ENCODE assay signal across 9 cellular contexts in the genomic region with DNA sequence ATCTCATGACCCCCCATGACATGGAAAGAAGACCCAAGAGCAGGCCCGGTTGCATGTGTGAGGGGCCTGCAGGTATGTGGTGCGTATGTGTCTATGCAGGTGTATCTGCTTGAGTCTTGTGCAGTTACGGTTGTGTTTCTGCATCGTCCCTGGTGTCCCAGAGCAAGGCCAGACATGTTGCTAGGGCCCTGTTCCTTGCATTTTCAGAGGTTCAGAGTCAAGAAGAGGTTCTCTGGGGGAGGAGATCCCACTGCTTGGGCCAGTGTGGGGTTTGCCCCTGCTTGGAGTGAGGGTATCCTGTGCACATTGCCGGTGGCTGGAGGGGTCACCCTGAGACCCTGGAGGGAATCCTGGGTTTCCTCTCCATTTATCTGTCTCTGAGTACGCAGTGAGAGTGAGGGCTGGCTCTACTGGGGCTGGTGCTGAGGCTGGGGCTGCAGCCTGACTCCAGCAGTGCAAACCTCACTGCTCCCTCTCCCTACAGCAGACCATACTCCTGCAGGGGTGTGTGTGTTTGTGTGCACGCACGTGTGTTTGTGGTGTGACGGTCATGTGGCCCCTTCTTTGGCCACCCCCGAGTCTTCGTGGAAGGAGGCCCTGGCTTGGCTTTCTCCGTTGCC. TPM values are rescaled to one million over a fixed set of nuclear protein-coding genes. Genes with fewer than 3 reads are reported as not detected.
A peak's percentile ranks its signal among the peaks of the same experiment; 100 is the strongest.
DNase-seq lines count a peak whose midpoint lies in the region; ATAC-seq and TF ChIP-seq lines count a peak whose summit lies in the region.
"Had no signal": no experiment of that assay in that cellular context is flagged by ENCODE, and none has a peak within 500 bp of the region (broad histone marks: within the 10 kb centered on the region; RNA-seq: fewer than 3 reads in every experiment).

No MANE protein-coding gene starts in this region.

- no peak for DNase-seq in neuronal stem cell (ENCODE audit: low spot score)
- DNase-seq in GM20000 (ENCODE audit: low spot score), result no peak
- no peak for DNase-seq in HT-29 (ENCODE audit: low spot score)
- DNase-seq in DMS153 treated with DMSO at 0.1 percent for 48 hours (lab: John Stamatoyannopoulos, UW; ENCODE audit: unreplicated experiment), result no peak
- DNase-seq: NCI-H510A treated with DMSO at 0.1 percent for 48 hours had no signal

- no peak overlapping the region for H3K23ac ChIP-seq in neuronal stem cell (ENCODE audit: low read depth, low read length, poor library complexity)

- peaks cover 38% of the 10 kb centered on the region for H3K79me1 ChIP-seq in neuronal stem cell (ENCODE audit: low read depth, low read length)

- no peaks in the 10 kb centered on the region for H3K9me3 ChIP-seq in BLaER1 treated with 17β-estradiol and CSF1 and Interleukin-3, amounts not matched to agents 10 nM and 100 nM (replicated peaks in 1 of 11)
- H3K9me3 ChIP-seq in OCI-LY3 (ENCODE audit: insufficient read depth, low read length), result no peaks in the 10 kb centered on the region
- no peaks in the 10 kb centered on the region for H3K9me3 ChIP-seq in endocrine pancreas (ENCODE audit: control insufficient read depth, low read length)
- no peaks in the 10 kb centered on the region for H3K9me3 ChIP-seq in neuronal stem cell (replicated peaks in 1 of 2; ENCODE audit: control insufficient read depth in 2 of 2, insufficient read depth in 1 of 2, low read depth in 1 of 2, low read length in 2 of 2)

- H4K8ac ChIP-seq in neuronal stem cell (ENCODE audit: low read depth, low read length), result no peak overlapping the region

- H3K27me3 ChIP-seq in BLaER1 treated with 17β-estradiol and CSF1 and Interleukin-3, amounts not matched to agents 10 nM and 100 nM, result no peaks in the 10 kb centered on the region
- H3K27me3 ChIP-seq in OCI-LY3 (ENCODE audit: low read depth, low read length), result no peaks in the 10 kb centered on the region
- no peaks in the 10 kb centered on the region for H3K27me3 ChIP-seq in endocrine pancreas (ENCODE audit: control insufficient read depth, insufficient read depth, low read length)
- no peaks in the 10 kb centered on the region for H3K27me3 ChIP-seq in neuronal stem cell (ENCODE audit: control insufficient read depth in 3 of 3, insufficient read depth in 3 of 3, low read depth in 1 of 3, low read length in 3 of 3)

- peak overlapping the region; percentile 3 for H3K14ac ChIP-seq in neuronal stem cell (ENCODE audit: low read length)

- H3K4me3 ChIP-seq in BLaER1 treated with 17β-estradiol and CSF1 and Interleukin-3, amounts not matched to agents 10 nM and 100 nM, result peak overlapping the region; percentile 78 to 100 (median 96)
- H3K4me3 ChIP-seq in OCI-LY3 (ENCODE audit: low read length) (no peak overlapping the region), endocrine pancreas (ENCODE audit: control insufficient read depth, insufficient read depth, low read length) (no peak overlapping the region), neuronal stem cell (ENCODE audit: low read length in 2 of 2) (peak overlapping the region in 1 of 2 donors; percentile 24)

- H4K20me1 ChIP-seq in BLaER1 treated with 17β-estradiol and CSF1 and Interleukin-3, amounts not matched to agents 10 nM and 100 nM, result peaks cover 71 to 89% (median 85%) of the 10 kb centered on the region in 11 experiments
- peaks cover 42% of the 10 kb centered on the region for H4K20me1 ChIP-seq in OCI-LY3 (ENCODE audit: insufficient read depth, low read length)

- WGBS in neuronal stem cell (ENCODE audit: extremely low coverage in 2 of 2, insufficient read length in 2 of 2, insufficient replicate concordance in 1 of 2), 2 donors, result no CpG with 5 or more reads among the region's 12 CpGs

- H2AK5ac ChIP-seq in neuronal stem cell (ENCODE audit: low read depth, low read length), result peak overlapping the region; percentile 85

- peak overlapping the region; percentile 90 for H3K4ac ChIP-seq in neuronal stem cell (ENCODE audit: low read length)

- H3K27ac ChIP-seq in BLaER1 treated with 17β-estradiol and CSF1 and Interleukin-3, amounts not matched to agents 10 nM and 100 nM, result peak overlapping the region in 8 of 11 experiments; percentile 11 to 99 (median 98); a peak in 14 of 22 replicates
- H3K27ac ChIP-seq in OCI-LY3 (ENCODE audit: low read length) (no peak overlapping the region), neuronal stem cell (replicated peaks; ENCODE audit: low read length) (peak overlapping the region; percentile 100)

- no peak overlapping the region for H2BK120ac ChIP-seq in neuronal stem cell (ENCODE audit: low read depth, low read length)

- peaks cover 89% of the 10 kb centered on the region for H3K79me2 ChIP-seq in OCI-LY3 (ENCODE audit: low read length)

- peak overlapping the region; percentile 98 for H3K18ac ChIP-seq in neuronal stem cell (ENCODE audit: low read length)

- H3K9ac ChIP-seq in BLaER1 treated with 17β-estradiol and CSF1 and Interleukin-3, amounts not matched to agents 10 nM and 100 nM, result peak overlapping the region; percentile 96 to 99 (median 98)
- H3K9ac ChIP-seq in OCI-LY3 (ENCODE audit: low read length) (no peak overlapping the region), endocrine pancreas (ENCODE audit: control insufficient read depth, insufficient read depth, low read length) (peak overlapping the region; percentile 61), neuronal stem cell (ENCODE audit: low read depth, low read length, poor library complexity) (peak overlapping the region; percentile 26)

- peak overlapping the region; percentile 94 for H4K91ac ChIP-seq in neuronal stem cell (ENCODE audit: low read depth, low read length, poor library complexity)

- peak overlapping the region; percentile 81 for H2BK15ac ChIP-seq in neuronal stem cell (ENCODE audit: low read length)

- no peak for ATAC-seq in HG03025 (IDR thresholded peaks at IDR 0.05; ENCODE audit: low FRiP score, unreplicated experiment)

- peak overlapping the region; percentile 95 for H2BK12ac ChIP-seq in neuronal stem cell (ENCODE audit: low read length)

- H3K4me1 ChIP-seq in BLaER1 treated with 17β-estradiol and CSF1 and Interleukin-3, amounts not matched to agents 10 nM and 100 nM, result peaks cover 65 to 70% (median 69%) of the 10 kb centered on the region in 10 experiments
- peaks cover 67% of the 10 kb centered on the region for H3K4me1 ChIP-seq in OCI-LY3 (ENCODE audit: low read length)
- H3K4me1 ChIP-seq in endocrine pancreas (ENCODE audit: control insufficient read depth, insufficient read depth, low read length), result no peaks in the 10 kb centered on the region
- H3K4me1 ChIP-seq in neuronal stem cell (ENCODE audit: control insufficient read depth in 2 of 2, insufficient read depth in 1 of 2, low read depth in 1 of 2, low read length in 2 of 2), result peaks cover 51 to 62% of the 10 kb centered on the region in 2 donors

- peaks cover 12 to 55% (median 41%) of the 10 kb centered on the region in 11 experiments for H3K36me3 ChIP-seq in BLaER1 treated with 17β-estradiol and CSF1 and Interleukin-3, amounts not matched to agents 10 nM and 100 nM
- H3K36me3 ChIP-seq in OCI-LY3 (replicated peaks; ENCODE audit: low read depth, low read length), result peaks cover 5% of the 10 kb centered on the region
- H3K36me3 ChIP-seq in endocrine pancreas (ENCODE audit: control insufficient read depth, insufficient read depth, low read length), result no peaks in the 10 kb centered on the region
- peaks cover 2 to 57% of the 10 kb centered on the region in 2 donors for H3K36me3 ChIP-seq in neuronal stem cell (replicated peaks in 1 of 2; ENCODE audit: control insufficient read depth in 2 of 2, insufficient read depth in 2 of 2, low read length in 2 of 2)

- peak overlapping the region; percentile 97 to 100 (median 99) for H3K4me2 ChIP-seq in BLaER1 treated with 17β-estradiol and CSF1 and Interleukin-3, amounts not matched to agents 10 nM and 100 nM
- H3K4me2 ChIP-seq in OCI-LY3 (ENCODE audit: low read length), result peak overlapping the region; percentile 39
- H3K4me2 ChIP-seq in neuronal stem cell (ENCODE audit: insufficient read depth, low read length, poor library complexity, severe bottlenecking), result no peak overlapping the region

- H2BK5ac ChIP-seq in neuronal stem cell (ENCODE audit: low read length), result peak overlapping the region; percentile 89

- H2AFZ ChIP-seq in OCI-LY3 (ENCODE audit: low read depth, low read length) (no peak overlapping the region), neuronal stem cell (ENCODE audit: low read length) (no peak overlapping the region)

- no peak for TF ChIP-seq CTCF in OCI-LY3 (IDR thresholded peaks at IDR 0.05; ENCODE audit: low read depth, low read length)
- no peak for TF ChIP-seq CTCF in GM20000 (IDR thresholded peaks at IDR 0.05; ENCODE audit: extremely low read depth, missing control alignments)

RNA-seq across cellular contexts. Expression of gene TRIM8, which starts 4.1 kb away (rescaled TPM):
- polyA plus RNA-seq in neuronal stem cell (2013, experiment 1 of 2), result 33.0 TPM
- polyA plus RNA-seq in neuronal stem cell (2013, experiment 2 of 2), result 34.2 TPM
- 81.2 and 82.3 TPM in 2 replicates for total RNA-seq in HT-29 (2014; rRNA removed; shearing (Covaris generic))

Comparison
In these comparisons a context has a peak if more than half of its experiments do, and no peak if none do; other contexts are left out.
1. H3K4me3 ChIP-seq: peak in BLaER1 treated with 17β-estradiol and CSF1 and Interleukin-3, amounts not matched to agents 10 nM and 100 nM (10 of 10); none in OCI-LY3 (single experiment) and endocrine pancreas (single experiment).